12 cellular contexts compared by ENCODE assay signal in the genomic region with DNA sequence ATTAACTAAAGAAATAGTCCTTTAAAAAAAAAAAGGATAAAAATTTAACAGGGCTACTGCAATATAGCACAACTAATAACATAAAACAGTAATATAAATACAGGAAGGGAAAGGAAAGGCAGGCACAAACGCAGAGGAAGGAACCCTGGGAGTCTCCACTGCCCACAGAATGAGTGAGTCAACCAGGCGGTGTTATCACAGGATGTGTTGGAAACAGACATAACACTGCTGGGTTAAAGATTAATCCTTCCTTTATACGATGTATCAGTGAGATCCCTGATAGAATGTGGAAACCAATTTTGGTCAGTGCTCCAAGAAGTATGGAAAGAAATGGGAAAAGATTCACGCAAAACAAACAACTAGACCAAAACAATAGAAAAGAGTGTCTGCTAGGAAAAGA. TPM values are rescaled to one million over a fixed set of nuclear protein-coding genes. Genes with fewer than 3 reads are reported as not detected.
DNase-seq lines count a peak whose midpoint lies in the region; ATAC-seq, FAIRE-seq and TF ChIP-seq lines count a peak whose summit lies in the region.
"Had no signal": no experiment of that assay in that cellular context is flagged by ENCODE, and none has a peak within 500 bp of the region (broad histone marks: within the 10 kb centered on the region; RNA-seq: fewer than 3 reads in every experiment).

No MANE protein-coding gene starts in this region.

- H2AFZ ChIP-seq in HepG2 (ENCODE audit: low read length): no peak overlapping the region
- H2AFZ ChIP-seq in MM.1S (ENCODE audit: low read length): no peak overlapping the region

- no peaks in the 10 kb centered on the region for H3F3A ChIP-seq in MM.1S (ENCODE audit: insufficient read depth, low read length)

- H4K20me1 ChIP-seq in HepG2 (ENCODE audit: insufficient read depth, low read length) (no peaks in the 10 kb centered on the region), MM.1S (ENCODE audit: insufficient read depth, low read length) (no peaks in the 10 kb centered on the region)

- POLR2A ChIA-PET in A673 (lab: Charles Lee; ENCODE audit: low non-redundant PET): no interaction called here
- POLR2A ChIA-PET in HepG2 (lab: Yijun Ruan, JAX): no interaction called here

- TF ChIP-seq RAD21 in HepG2 (CRISPR knock-in tag; IDR thresholded peaks at IDR 0.05): no peak

- H3K79me2 ChIP-seq in HepG2 (ENCODE audit: insufficient read depth, low read length): no peaks in the 10 kb centered on the region
- no peaks in the 10 kb centered on the region for H3K79me2 ChIP-seq in MM.1S (ENCODE audit: low read length)

- no peaks in the 10 kb centered on the region for H3K9me3 ChIP-seq in A673 (ENCODE audit: low read depth, low read length, poor library complexity, severe bottlenecking)
- no peaks in the 10 kb centered on the region for H3K9me3 ChIP-seq in body of pancreas
- no peaks in the 10 kb centered on the region for H3K9me3 ChIP-seq in HepG2 (ENCODE audit: low read length)
- H3K9me3 ChIP-seq in ovary: no peaks in the 10 kb centered on the region
- no peaks in the 10 kb centered on the region for H3K9me3 ChIP-seq in MM.1S (replicated peaks; ENCODE audit: insufficient read depth, low read length)

- ATAC-seq in body of pancreas (peak; percentile 58), HepG2 (peak; percentile 98), GM19452 (IDR thresholded peaks at IDR 0.05; ENCODE audit: unreplicated experiment) (no peak)
- ATAC-seq: activated CD4-positive, CD25-positive, alpha-beta regulatory T cell treated with anti-CD3 and anti-CD28 coated beads, Interleukin-2, amount 50 U/mL, for 24 hours had no signal

- H3K4me3 ChIP-seq in A673 (ENCODE audit: low read depth, low read length, poor library complexity, severe bottlenecking): no peak overlapping the region
- no peak overlapping the region for H3K4me3 ChIP-seq in body of pancreas
- H3K4me3 ChIP-seq in HepG2 (replicated peaks in 1 of 3; ENCODE audit: insufficient read depth in 1 of 3, low read depth in 2 of 3, low read length in 3 of 3): no peak overlapping the region
- H3K4me3 ChIP-seq in ovary: no peak overlapping the region
- no peak overlapping the region for H3K4me3 ChIP-seq in MM.1S (ENCODE audit: low read length)

- intact Hi-C loops in A673 (cut with micrococcal nuclease; ENCODE audit: unreplicated experiment) (no loop called here), body of pancreas (cut with DNase I) (no loop called here), HepG2 (cut with micrococcal nuclease; ENCODE audit: unreplicated experiment) (no loop called here), ovary (cut with DNase I) (no loop called here)

- peaks cover 16% of the 10 kb centered on the region for H3K4me1 ChIP-seq in A673 (ENCODE audit: insufficient read depth, low read length, poor library complexity, severe bottlenecking)
- peaks cover 36% of the 10 kb centered on the region for H3K4me1 ChIP-seq in body of pancreas
- H3K4me1 ChIP-seq in HepG2 (ENCODE audit: insufficient read depth, low read length): peaks cover 26% of the 10 kb centered on the region
- peaks cover 5% of the 10 kb centered on the region for H3K4me1 ChIP-seq in ovary (ENCODE audit: insufficient read depth)
- H3K4me1 ChIP-seq in MM.1S (ENCODE audit: low read length): no peaks in the 10 kb centered on the region

- H3K36me3 ChIP-seq in A673 (ENCODE audit: insufficient read depth, low read length, poor library complexity, severe bottlenecking) (no peaks in the 10 kb centered on the region), body of pancreas (replicated peaks in 1 of 2; ENCODE audit: insufficient read depth in 1 of 2, low read depth in 2 of 2) (no peaks in the 10 kb centered on the region), HepG2 (replicated peaks in 1 of 2; ENCODE audit: control insufficient read depth in 1 of 2, insufficient read depth in 2 of 2, low read length in 2 of 2) (peaks cover 0 to 1% of the 10 kb centered on the region in 2 experiments; a peak in 1 of 5 replicates), ovary (no peaks in the 10 kb centered on the region), MM.1S (replicated peaks; ENCODE audit: insufficient read depth, low read length) (no peaks in the 10 kb centered on the region)

- no peak for TF ChIP-seq CTCF in A673 (conservative IDR thresholded peaks at IDR 0.05; ENCODE audit: low read depth, low read length)
- no peak for TF ChIP-seq CTCF in body of pancreas (IDR thresholded peaks at IDR 0.05)
- TF ChIP-seq CTCF in HepG2 (CRISPR knock-in tag; IDR thresholded peaks at IDR 0.05): no peak
- no peak for TF ChIP-seq CTCF in ovary (IDR thresholded peaks at IDR 0.05)
- TF ChIP-seq CTCF in MM.1S (IDR thresholded peaks at IDR 0.05; ENCODE audit: low read length): no peak

- no peak for FAIRE-seq in HepG2 (lab: Jason Lieb, UNC)

- TF ChIP-seq EP300 in HepG2 (IDR thresholded peaks at IDR 0.05; ENCODE audit: low read depth in 2 of 2, low read length in 2 of 2) (peak in 1 of 2 experiments; percentile 41; a peak in 1 of 4 replicates), HepG2 (CRISPR knock-in tag; IDR thresholded peaks at IDR 0.05; ENCODE audit: borderline replicate concordance) (no peak), ovary (IDR thresholded peaks at IDR 0.05) (no peak)

- WGBS in body of pancreas, 2 donors: 38 to 39% methylated on average over 4 of the region's 4 CpGs
- WGBS in HepG2 (ENCODE audit: low lambda C conversion rate): 45% methylated on average over 4 of the region's 4 CpGs
- 22 to 46% (median 26%) methylated on average over 4 of the region's 4 CpGs for WGBS in ovary, 3 donors

- BruUV-seq in A673 (replicated peaks; lab: Mats Ljungman, UMichigan): no TSS peak
- BruUV-seq in HepG2 (replicated peaks; lab: Mats Ljungman, UMichigan): no TSS peak

- no peak overlapping the region for H3K4me2 ChIP-seq in HepG2 (ENCODE audit: low read depth, low read length)
- no peak overlapping the region for H3K4me2 ChIP-seq in MM.1S (ENCODE audit: low read depth, low read length)

- H3K27me3 ChIP-seq in A673 (replicated peaks; ENCODE audit: insufficient read depth, low read depth, low read length, poor library complexity) (no peaks in the 10 kb centered on the region), body of pancreas (no peaks in the 10 kb centered on the region), HepG2 (ENCODE audit: control insufficient read depth in 1 of 2, insufficient read depth in 2 of 2, low read length in 2 of 2) (no peaks in the 10 kb centered on the region), ovary (no peaks in the 10 kb centered on the region), MM.1S (replicated peaks; ENCODE audit: insufficient read depth, low read length) (no peaks in the 10 kb centered on the region)

- no peak overlapping the region for H3K27ac ChIP-seq in A673 (ENCODE audit: low read depth, low read length, poor library complexity, severe bottlenecking)
- H3K27ac ChIP-seq in body of pancreas: peak overlapping the region in 1 of 4 donors; percentile 27
- no peak overlapping the region for H3K27ac ChIP-seq in HepG2 (ENCODE audit: extremely low read length, insufficient read depth, low read length)
- H3K27ac ChIP-seq in ovary: no peak overlapping the region
- H3K27ac ChIP-seq in MM.1S (ENCODE audit: low read length): no peak overlapping the region

- TF ChIP-seq POLR2A in body of pancreas (IDR thresholded peaks at IDR 0.05) (no peak), HepG2 (IDR thresholded peaks at IDR 0.05; ENCODE audit: insufficient read depth in 1 of 2, low read depth in 2 of 2, low read length in 2 of 2) (no peak), ovary (IDR thresholded peaks at IDR 0.05) (no peak)

- in situ Hi-C loops in HepG2 (cut with HindIII; ENCODE audit: extremely low pct_ligation_motif_present, low pct_unique_long_range_greater_than_20kb): no loop called here

- DNase-seq in A673 (ENCODE audit: low spot score): peak; percentile 75
- DNase-seq in HT1080 (ENCODE audit: low read depth): peak; percentile 86
- peak in 3 of 4 donors; percentile 31 to 50 (median 36) for DNase-seq in body of pancreas
- DNase-seq in HepG2 (ENCODE audit: low spot score): peak; percentile 80
- no peak for DNase-seq in ovary
- DNase-seq in germinal center (ENCODE audit: low spot score): no peak
- DNase-seq in MM.1S: no peak
- DNase-seq: amygdala, C1 segment of cervical spinal cord, NCI-H510A had no signal

- H3K9ac ChIP-seq in HepG2 (ENCODE audit: insufficient read depth, low read depth, low read length): no peak overlapping the region
- H3K9ac ChIP-seq in MM.1S (ENCODE audit: low read length): no peak overlapping the region

- H3K9me2 ChIP-seq in MM.1S (replicated peaks; ENCODE audit: insufficient read depth, low read length): no peaks in the 10 kb centered on the region

- CTCF ChIA-PET in A673 (lab: Charles Lee) (no interaction called here), HepG2 (lab: Yijun Ruan, JAX; ENCODE audit: low intra/inter-chr PET ratio, low total read pairs) (no interaction called here)

RNA-seq across cellular contexts. Expression of gene FGD6, which starts 47.9 kb away (rescaled TPM):
- total RNA-seq in A673 (2021) (11.7 and 12.6 TPM in 2 replicates), body of pancreas (10 to 100 TPM; 15.8 to 19.1 TPM), HepG2 (2016; rRNA removed; fragmentation: Illumina TruSeq; extraction: Trizol) (4.3 and 5.3 TPM in 2 replicates), ovary (10 to 100 TPM in 6 of 7 donors, 1 to 10 TPM in 1; 7.0 to 18.7 (median 15.8) TPM)
- 7.2 and 9.4 TPM in 2 replicates for total RNA-seq in HT1080 (2014; rRNA removed; shearing (Covaris generic))
- 5.7 and 7.8 TPM in 2 replicates for polyA plus RNA-seq in HT1080 (2015; cell fraction: cytosol; rRNA removed)
- 12.3 and 13.7 TPM in 2 replicates for polyA plus RNA-seq in HT1080 (2015; cell fraction: nucleus; rRNA removed)
- 4.7 and 6.1 TPM in 2 replicates for total RNA-seq in HepG2 (2016; cell fraction: cytosol; rRNA removed; fragmentation: Illumina TruSeq; extraction: Trizol; ENCODE audit: low read depth)
- total RNA-seq in HepG2 (2016; cell fraction: insoluble cytoplasmic fraction; rRNA removed; fragmentation: Illumina TruSeq; extraction: Trizol): 4.1 and 4.3 TPM in 2 replicates
- total RNA-seq in HepG2 (2016; cell fraction: membrane; rRNA removed; fragmentation: Illumina TruSeq; extraction: Trizol): 8.4 and 10.4 TPM in 2 replicates
- total RNA-seq in HepG2 (2016; cell fraction: nucleus; rRNA removed; fragmentation: Illumina TruSeq; extraction: Trizol): 5.5 and 6.6 TPM in 2 replicates
- polyA plus RNA-seq in HepG2 (2011; rRNA removed) (1.1 and 2.2 TPM in 2 replicates), ovary (1 to 10 TPM; 4.5 to 5.3 TPM)
- 0.79 and 0.92 TPM in 2 replicates for polyA plus RNA-seq in HepG2 (2011; cell fraction: cytosol; rRNA removed)
- 1.8 and 2.2 TPM in 2 replicates for polyA plus RNA-seq in HepG2 (2011; cell fraction: nucleus; rRNA removed)
- 1.1 TPM in 2 replicates for polyA plus RNA-seq in HepG2 (2012)
- 0.14 and 0.34 TPM in 2 replicates for polyA plus RNA-seq in HepG2 (2016; cell fraction: cytosol; fragmentation: Illumina TruSeq; extraction: Trizol; ENCODE audit: low read depth)
- 1.7 and 1.9 TPM in 2 replicates for polyA plus RNA-seq in HepG2 (2016; cell fraction: insoluble cytoplasmic fraction; fragmentation: Illumina TruSeq; extraction: Trizol; ENCODE audit: low read depth)
- 0.33 and 0.40 TPM in 2 replicates for polyA plus RNA-seq in HepG2 (2016; cell fraction: membrane; fragmentation: Illumina TruSeq; extraction: Trizol; ENCODE audit: low read depth)
- 2.8 and 3.7 TPM in 2 replicates for polyA plus RNA-seq in HepG2 (2016; cell fraction: nucleus; fragmentation: Illumina TruSeq; extraction: Trizol; ENCODE audit: insufficient read depth, low read depth)
- polyA minus RNA-seq in HepG2 (2011; rRNA and poly(A)+ RNA removed; ENCODE audit: low replicate concordance): 1.9 and 7.0 TPM in 2 replicates
- 4.3 and 4.8 TPM in 2 replicates for polyA minus RNA-seq in HepG2 (2011; cell fraction: cytosol; rRNA and poly(A)+ RNA removed)
- polyA minus RNA-seq in HepG2 (2011; cell fraction: nucleus; rRNA and poly(A)+ RNA removed): 11.8 and 12.5 TPM in 2 replicates

RNA-seq across cellular contexts. Expression of gene VEZT, which starts 48.2 kb away (rescaled TPM):
- total RNA-seq in A673 (2021): 107 and 111 TPM in 2 replicates
- 51.8 and 60.4 TPM in 2 replicates for total RNA-seq in HT1080 (2014; rRNA removed; shearing (Covaris generic))
- polyA plus RNA-seq in HT1080 (2015; cell fraction: cytosol; rRNA removed): 52.0 and 64.0 TPM in 2 replicates
- polyA plus RNA-seq in HT1080 (2015; cell fraction: nucleus; rRNA removed): 63.4 and 67.4 TPM in 2 replicates
- 10 to 100 TPM; 50.8 to 56.4 TPM for total RNA-seq in body of pancreas
- 29.3 and 35.5 TPM in 2 replicates for total RNA-seq in HepG2 (2016; rRNA removed; fragmentation: Illumina TruSeq; extraction: Trizol)
- 7.5 and 8.0 TPM in 2 replicates for total RNA-seq in HepG2 (2016; cell fraction: cytosol; rRNA removed; fragmentation: Illumina TruSeq; extraction: Trizol; ENCODE audit: low read depth)
- 32.6 and 33.9 TPM in 2 replicates for total RNA-seq in HepG2 (2016; cell fraction: insoluble cytoplasmic fraction; rRNA removed; fragmentation: Illumina TruSeq; extraction: Trizol)
- total RNA-seq in HepG2 (2016; cell fraction: membrane; rRNA removed; fragmentation: Illumina TruSeq; extraction: Trizol): 18.5 and 18.7 TPM in 2 replicates
- 42.1 and 42.8 TPM in 2 replicates for total RNA-seq in HepG2 (2016; cell fraction: nucleus; rRNA removed; fragmentation: Illumina TruSeq; extraction: Trizol)
- polyA plus RNA-seq in HepG2 (2011; rRNA removed): 37.8 and 51.6 TPM in 2 replicates
- 17.3 and 26.2 TPM in 2 replicates for polyA plus RNA-seq in HepG2 (2011; cell fraction: cytosol; rRNA removed)
- 14.3 and 17.8 TPM in 2 replicates for polyA plus RNA-seq in HepG2 (2011; cell fraction: nucleus; rRNA removed)
- 20.0 and 33.9 TPM in 2 replicates for polyA plus RNA-seq in HepG2 (2012)
- 2.8 and 3.1 TPM in 2 replicates for polyA plus RNA-seq in HepG2 (2016; cell fraction: cytosol; fragmentation: Illumina TruSeq; extraction: Trizol; ENCODE audit: low read depth)
- polyA plus RNA-seq in HepG2 (2016; cell fraction: insoluble cytoplasmic fraction; fragmentation: Illumina TruSeq; extraction: Trizol; ENCODE audit: low read depth): 23.2 and 28.2 TPM in 2 replicates
- 7.9 and 8.0 TPM in 2 replicates for polyA plus RNA-seq in HepG2 (2016; cell fraction: membrane; fragmentation: Illumina TruSeq; extraction: Trizol; ENCODE audit: low read depth)
- polyA plus RNA-seq in HepG2 (2016; cell fraction: nucleus; fragmentation: Illumina TruSeq; extraction: Trizol; ENCODE audit: insufficient read depth, low read depth): 32.9 and 35.3 TPM in 2 replicates
- polyA minus RNA-seq in HepG2 (2011; rRNA and poly(A)+ RNA removed; ENCODE audit: low replicate concordance): 30.9 and 73.5 TPM in 2 replicates
- polyA minus RNA-seq in HepG2 (2011; cell fraction: cytosol; rRNA and poly(A)+ RNA removed): 18.0 and 25.5 TPM in 2 replicates
- polyA minus RNA-seq in HepG2 (2011; cell fraction: nucleus; rRNA and poly(A)+ RNA removed): 79.4 and 85.3 TPM in 2 replicates
- 10 to 100 TPM; 52.1 to 67.7 (median 53.5) TPM for total RNA-seq in ovary
- 10 to 100 TPM; 31.2 to 46.4 TPM for polyA plus RNA-seq in ovary

Comparison
In these comparisons a context has a peak if more than half of its experiments do, and no peak if none do; other contexts are left out.
1. DNase-seq: peak in A673 (single experiment), HT1080 (single experiment), body of pancreas (3 of 4) and HepG2 (single experiment); none in ovary (0 of 5), germinal center (single experiment) and MM.1S (single experiment).